In the genomic region with DNA sequence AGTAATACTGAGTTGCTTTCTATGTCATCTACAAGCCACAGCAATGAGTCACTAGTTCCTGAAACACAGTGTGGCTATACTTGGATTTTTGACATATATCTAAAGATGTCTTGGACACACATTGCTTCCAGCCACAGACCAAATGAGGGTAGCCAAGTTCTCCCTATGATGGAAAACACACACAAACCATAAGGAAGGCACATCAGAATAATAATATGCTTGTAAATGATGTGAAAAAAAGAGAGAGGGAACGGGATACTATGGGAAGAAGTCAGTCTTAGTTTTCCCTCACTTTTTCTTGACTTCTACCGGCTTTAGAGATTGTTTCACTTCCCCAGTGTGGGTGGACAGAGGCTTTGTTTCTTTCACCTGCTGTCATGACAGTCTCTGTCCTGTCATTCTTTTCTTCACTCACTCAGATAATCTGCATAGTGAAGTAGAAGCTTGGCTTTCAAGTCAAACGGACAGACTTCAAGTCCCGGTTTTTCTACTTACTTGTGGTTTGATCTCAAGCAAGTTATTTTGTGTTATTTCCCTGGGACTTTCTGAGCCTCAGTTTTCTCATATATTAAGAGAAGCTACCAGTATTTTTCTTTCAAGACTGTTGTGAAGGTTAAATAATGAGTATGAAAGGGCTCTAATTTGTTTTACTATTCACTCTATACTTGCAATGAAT, we compare ENCODE assay signal across 8 cellular contexts. TPM values are rescaled to one million over a fixed set of nuclear protein-coding genes. Genes with fewer than 3 reads are reported as not detected.
A peak's percentile ranks its signal among the peaks of the same experiment; 100 is the strongest.
DNase-seq lines count a peak whose midpoint lies in the region; ATAC-seq and TF ChIP-seq lines count a peak whose summit lies in the region.

No MANE protein-coding gene starts in this region.

- H3K4me3 ChIP-seq in GM12864 (ENCODE audit: low read depth, low read length): no peak overlapping the region; the same call in 1 of the 2 replicates
- H3K4me3 ChIP-seq in dorsolateral prefrontal cortex: no peak overlapping the region
- no peak overlapping the region for H3K4me3 ChIP-seq in vagina

- H3K27ac Mint-ChIP-seq in activated CD8-positive, alpha-beta T cell treated with anti-CD3 and anti-CD28 coated beads, Interleukin-2, amount 10 ng/mL, durations not matched to agents 7 days and 5 days: no peak overlapping the region
- no peak overlapping the region for H3K27ac Mint-ChIP-seq in Calu3 (ENCODE audit: unreplicated experiment)

- H3K4me1 Mint-ChIP-seq in activated CD8-positive, alpha-beta T cell treated with anti-CD3 and anti-CD28 coated beads, Interleukin-2, amount 10 ng/mL, durations not matched to agents 7 days and 5 days (ENCODE audit: low read depth): peaks cover 9% of the 10 kb centered on the region
- no peaks in the 10 kb centered on the region for H3K4me1 Mint-ChIP-seq in Calu3 (ENCODE audit: low read depth, unreplicated experiment)

- intact Hi-C loops in dorsolateral prefrontal cortex (cut with DNase I): no loop called here
- intact Hi-C loops in vagina (cut with DNase I): loop anchor here (5.0 kb wide), 1 partner anchor 422 kb away; no protein-coding TSS in a partner anchor
- intact Hi-C loops in Calu3 (cut with micrococcal nuclease; ENCODE audit: unreplicated experiment): no loop called here

- H3K27ac ChIP-seq in dorsolateral prefrontal cortex (no peak overlapping the region), RWPE1 (no peak overlapping the region), vagina (no peak overlapping the region)

- TF ChIP-seq POLR2A in vagina (IDR thresholded peaks at IDR 0.05): no peak

- peaks cover 5% of the 10 kb centered on the region for H3K36me3 Mint-ChIP-seq in activated CD8-positive, alpha-beta T cell treated with anti-CD3 and anti-CD28 coated beads, Interleukin-2, amount 10 ng/mL, durations not matched to agents 7 days and 5 days (ENCODE audit: low read depth)
- no peaks in the 10 kb centered on the region for H3K36me3 Mint-ChIP-seq in Calu3 (ENCODE audit: insufficient read depth, unreplicated experiment)

- H3K4me3 Mint-ChIP-seq in activated CD8-positive, alpha-beta T cell treated with anti-CD3 and anti-CD28 coated beads, Interleukin-2, amount 10 ng/mL, durations not matched to agents 7 days and 5 days: no peak overlapping the region
- H3K4me3 Mint-ChIP-seq in Calu3 (ENCODE audit: low read depth, unreplicated experiment): no peak overlapping the region

- no peaks in the 10 kb centered on the region for H3K27me3 Mint-ChIP-seq in activated CD8-positive, alpha-beta T cell treated with anti-CD3 and anti-CD28 coated beads, Interleukin-2, amount 10 ng/mL, durations not matched to agents 7 days and 5 days (ENCODE audit: low read depth)
- no peaks in the 10 kb centered on the region for H3K27me3 Mint-ChIP-seq in Calu3 (ENCODE audit: unreplicated experiment)

- DNase-seq in GM12864 (ENCODE audit: low read depth) (peak; percentile 52), dorsolateral prefrontal cortex (no peak), RWPE1 (ENCODE audit: low spot score) (no peak), vagina (ENCODE audit: extremely low spot score in 2 of 2) (no peak), Calu3 (no peak)
- DNase-seq in activated CD8-positive, alpha-beta T cell treated with anti-CD3 and anti-CD28 coated beads, Interleukin-2, amount 10 ng/mL, durations not matched to agents 7 days and 5 days: no peak

- H3K9me3 Mint-ChIP-seq in activated CD8-positive, alpha-beta T cell treated with anti-CD3 and anti-CD28 coated beads, Interleukin-2, amount 10 ng/mL, durations not matched to agents 7 days and 5 days (ENCODE audit: insufficient read depth): no peaks in the 10 kb centered on the region
- H3K9me3 Mint-ChIP-seq in Calu3 (ENCODE audit: low read depth, unreplicated experiment): peaks cover 9% of the 10 kb centered on the region

- no peaks in the 10 kb centered on the region for H3K9me3 ChIP-seq in vagina

- CTCF ChIA-PET in activated CD8-positive, alpha-beta T cell treated with anti-CD3 and anti-CD28 coated beads, Interleukin-2, amount 10 ng/mL, durations not matched to agents 7 days and 5 days (lab: Charles Lee): no interaction called here
- CTCF ChIA-PET in RWPE1 (lab: Yijun Ruan, JAX) (no interaction called here), Calu3 (lab: Charles Lee) (no interaction called here)

- POLR2A ChIA-PET in activated CD8-positive, alpha-beta T cell treated with anti-CD3 and anti-CD28 coated beads, Interleukin-2, amount 10 ng/mL, durations not matched to agents 7 days and 5 days (lab: Charles Lee): no interaction called here
- POLR2A ChIA-PET in RWPE1 (lab: Yijun Ruan, JAX; ENCODE audit: low non-redundant PET): no interaction called here

- H3K36me3 ChIP-seq in vagina: no peaks in the 10 kb centered on the region

- peaks cover 0 to 69% (median 13%) of the 10 kb centered on the region in 45 donors for H3K27me3 ChIP-seq in dorsolateral prefrontal cortex
- H3K27me3 ChIP-seq in vagina: no peaks in the 10 kb centered on the region

- no peak for TF ChIP-seq CTCF in GM12864 (IDR thresholded peaks at IDR 0.05; ENCODE audit: low read depth, low read length, missing control alignments)
- TF ChIP-seq CTCF in dorsolateral prefrontal cortex (IDR thresholded peaks at IDR 0.05 in 54 of 56, conservative IDR thresholded peaks at IDR 0.05 in 2 of 56; ENCODE audit: low read depth in 1 of 56, partially characterized antibody in 56 of 56): no peak
- no peak for TF ChIP-seq CTCF in RWPE1 (conservative IDR thresholded peaks at IDR 0.05; ENCODE audit: low read depth)
- TF ChIP-seq CTCF in vagina (IDR thresholded peaks at IDR 0.05): no peak
- no peak for TF ChIP-seq CTCF in Calu3 (IDR thresholded peaks at IDR 0.05; ENCODE audit: unreplicated experiment)

- no TSS peak for BruUV-seq in Calu3 (replicated peaks; lab: Mats Ljungman, UMichigan)

- ATAC-seq in GM19395 (IDR thresholded peaks at IDR 0.05; ENCODE audit: unreplicated experiment): peak; percentile 99
- ATAC-seq in HG03097 (IDR thresholded peaks at IDR 0.05; ENCODE audit: low FRiP score, unreplicated experiment): peak; percentile 96
- ATAC-seq in activated CD8-positive, alpha-beta T cell treated with anti-CD3 and anti-CD28 coated beads, Interleukin-2, amount 10 ng/mL, durations not matched to agents 7 days and 5 days: peak; percentile 42

- H3K4me1 ChIP-seq in vagina: no peaks in the 10 kb centered on the region

RNA-seq across cellular contexts. Expression of a gene that starts 34.7 kb away (rescaled TPM):
- total RNA-seq in activated CD8-positive, alpha-beta T cell treated with anti-CD3 and anti-CD28 coated beads, Interleukin-2, amount 10 ng/mL, durations not matched to agents 7 days and 5 days: 10 to 100 TPM; 48.8 to 49.8 TPM
- total RNA-seq in dorsolateral prefrontal cortex: 1 to 10 TPM in 1 of 120 experiments, under 1 TPM in 2, not detected in 117; 0.39 to 1.6 (median 0.96) TPM
- total RNA-seq in vagina: 0.98 TPM
- total RNA-seq in Calu3 (2022): not detected in 2 replicates

Comparison
In these comparisons a context has a peak if more than half of its experiments do, and no peak if none do; other contexts are left out.
1. ATAC-seq: peak in every context shown above with its lines; median percentile 99 in GM19395; 96 in HG03097; 42 in activated CD8-positive, alpha-beta T cell treated with anti-CD3 and anti-CD28 coated beads, Interleukin-2, amount 10 ng/mL, durations not matched to agents 7 days and 5 days.
2. RNA of a gene that starts 34.7 kb away (total RNA-seq): 48.8 to 49.8 TPM in activated CD8-positive, alpha-beta T cell treated with anti-CD3 and anti-CD28 coated beads, Interleukin-2, amount 10 ng/mL, durations not matched to agents 7 days and 5 days; 0.98 TPM in vagina (single experiment), 0.39 to 1.6 TPM in dorsolateral prefrontal cortex and not detected in Calu3; every median in the first group is over 10 times any median in the second.